In genomic region chr2:7115364-7115763, GRCh38 we compare ENCODE assay signal across 36 cellular contexts.
A peak's percentile ranks its signal among the peaks of the same experiment; 100 is the strongest.
DNase-seq lines count a peak whose midpoint lies in the region; ATAC-seq, FAIRE-seq and TF ChIP-seq lines count a peak whose summit lies in the region.
"Had no signal": no experiment of that assay in that cellular context is flagged by ENCODE, and none has a peak within 500 bp of the region (broad histone marks: within the 10 kb centered on the region; RNA-seq: fewer than 3 reads in every experiment).

No MANE protein-coding gene starts in this region.

- no peak for FAIRE-seq in GM12878 (lab: Jason Lieb, UNC)
- FAIRE-seq: A204.1, A549, D721Med had no signal

- H3K27ac ChIP-seq in OCI-LY3 (ENCODE audit: low read length), result no peak overlapping the region
- H3K27ac ChIP-seq in GM12878 (ENCODE audit: control insufficient read depth, insufficient read depth), result no peak overlapping the region
- H3K27ac ChIP-seq in esophagus muscularis mucosa (replicated peaks in 1 of 4), result no peak overlapping the region
- no peak overlapping the region for H3K27ac ChIP-seq in OCI-LY7 (ENCODE audit: low read depth, low read length, poor library complexity, severe bottlenecking)
- H3K27ac ChIP-seq: 22Rv1; A549; BLaER1; BLaER1 treated with 17β-estradiol and CSF1 and Interleukin-3, amounts not matched to agents 10 nM and 100 nM; C4-2B had no signal

- TF ChIP-seq CTCF in OCI-LY3 (IDR thresholded peaks at IDR 0.05; ENCODE audit: low read depth, low read length) (no peak), GM12878 (IDR thresholded peaks at IDR 0.05 in 2 of 3, conservative IDR thresholded peaks at IDR 0.05 in 1 of 3; ENCODE audit: control insufficient read depth in 2 of 3, extremely low read depth in 1 of 3, insufficient read depth in 1 of 3, low read depth in 3 of 3, low read length in 3 of 3) (no peak), esophagus muscularis mucosa (IDR thresholded peaks at IDR 0.05) (no peak), OCI-LY7 (conservative IDR thresholded peaks at IDR 0.05; ENCODE audit: low read length) (no peak)

- H3K27me3 ChIP-seq in OCI-LY3 (ENCODE audit: low read depth, low read length) (peaks cover 8% of the 10 kb centered on the region), GM12878 (replicated peaks in 1 of 2; ENCODE audit: control insufficient read depth in 2 of 2, insufficient read depth in 2 of 2, low read length in 1 of 2) (no peaks in the 10 kb centered on the region), esophagus muscularis mucosa (no peaks in the 10 kb centered on the region)
- H3K27me3 ChIP-seq: BE2C; BLaER1; BLaER1 treated with 17β-estradiol and CSF1 and Interleukin-3, amounts not matched to agents 10 nM and 100 nM had no signal

- BruUV-seq in GM12878 (replicated peaks; lab: Mats Ljungman, UMichigan) (no TSS peak), OCI-LY7 (replicated peaks; lab: Mats Ljungman, UMichigan) (no TSS peak)

- H3K36me3 ChIP-seq in OCI-LY3 (replicated peaks; ENCODE audit: low read depth, low read length) (no peaks in the 10 kb centered on the region), GM12878 (ENCODE audit: control insufficient read depth in 2 of 2, insufficient read depth in 2 of 2, low read length in 1 of 2) (no peaks in the 10 kb centered on the region), esophagus muscularis mucosa (no peaks in the 10 kb centered on the region), OCI-LY7 (ENCODE audit: insufficient read depth, low read length) (no peaks in the 10 kb centered on the region)
- H3K36me3 ChIP-seq: BE2C; BLaER1; BLaER1 treated with 17β-estradiol and CSF1 and Interleukin-3, amounts not matched to agents 10 nM and 100 nM had no signal

- H3K27ac Mint-ChIP-seq in activated naive CD8-positive, alpha-beta T cell treated with anti-CD3 and anti-CD28 coated beads, Interleukin-2, amount 10 ng/mL, durations not matched to agents 7 days and 5 days, result peak overlapping the region; percentile 24
- H3K27ac Mint-ChIP-seq in activated naive CD8-positive, alpha-beta T cell treated with anti-CD3 and anti-CD28 coated beads for 36 hours, result no peak overlapping the region
- H3K27ac Mint-ChIP-seq in natural killer cell treated with Interleukin-12 subunit alpha and Interleukin-12 subunit beta and Interleukin-15 and Interleukin-18, amount 100 ng/mL, for 72 hours, result no peak overlapping the region
- H3K27ac Mint-ChIP-seq: B cell; CD14-positive monocyte; CD4-positive, alpha-beta T cell; CD8-positive, alpha-beta T cell had no signal

- no peaks in the 10 kb centered on the region for H3K9me3 ChIP-seq in OCI-LY3 (ENCODE audit: insufficient read depth, low read length)
- H3K9me3 ChIP-seq in GM12878 (replicated peaks; ENCODE audit: control insufficient read depth, insufficient read depth, low read length), result no peaks in the 10 kb centered on the region; the same call in 2 of the 3 replicates
- peaks cover 0 to 5% (median 0%) of the 10 kb centered on the region in 4 donors for H3K9me3 ChIP-seq in esophagus muscularis mucosa
- H3K9me3 ChIP-seq in OCI-LY7 (ENCODE audit: low read length), result no peaks in the 10 kb centered on the region
- H3K9me3 ChIP-seq: BE2C, BLaER1, Caco-2 had no signal

- no peak for DNase-seq in activated naive CD8-positive, alpha-beta T cell treated with anti-CD3 and anti-CD28 coated beads, Interleukin-2, amount 10 ng/mL, durations not matched to agents 7 days and 5 days
- DNase-seq in activated naive CD8-positive, alpha-beta T cell treated with anti-CD3 and anti-CD28 coated beads for 36 hours, result no peak
- DNase-seq in GM12878 (ENCODE audit: low read depth, low spot score) (peak; percentile 27), esophagus muscularis mucosa (ENCODE audit: extremely low spot score) (peak; percentile 50), C1 segment of cervical spinal cord (lab: John Stamatoyannopoulos, UW) (no peak), OCI-LY7 (ENCODE audit: low spot score) (no peak)
- DNase-seq in natural killer cell treated with Interleukin-12 subunit alpha and Interleukin-12 subunit beta and Interleukin-15 and Interleukin-18, amount 100 ng/mL, for 72 hours (ENCODE audit: low spot score), result no peak
- DNase-seq: 8988T; ACHN; AML-193; BE2C; Caco-2; Calu3; CD4-positive, alpha-beta memory T cell; CD4-positive, alpha-beta T cell; CD4-positive, CD25-positive, alpha-beta regulatory T cell; CD8-positive, alpha-beta memory T cell; CD8-positive, alpha-beta T cell; COR-L47; DMS 273 treated with DMSO at 0.1 percent for 48 hours; DMS153; DMS53; DMS79; DMS79 treated with DMSO at 0.1 percent for 48 hours; DND-41; EL had no signal

- H4K20me1 ChIP-seq in OCI-LY3 (ENCODE audit: insufficient read depth, low read length), result no peaks in the 10 kb centered on the region
- no peaks in the 10 kb centered on the region for H4K20me1 ChIP-seq in GM12878 (ENCODE audit: control insufficient read depth, insufficient read depth)
- no peaks in the 10 kb centered on the region for H4K20me1 ChIP-seq in OCI-LY7 (ENCODE audit: insufficient read depth, low read length)
- H4K20me1 ChIP-seq: BLaER1; BLaER1 treated with 17β-estradiol and CSF1 and Interleukin-3, amounts not matched to agents 10 nM and 100 nM had no signal

- H2AFZ ChIP-seq in OCI-LY3 (ENCODE audit: low read depth, low read length), result no peak overlapping the region
- H2AFZ ChIP-seq in GM12878 (ENCODE audit: control insufficient read depth, low read depth, low read length), result no peak overlapping the region
- H2AFZ ChIP-seq in OCI-LY7 (ENCODE audit: low read length), result no peak overlapping the region

- TF ChIP-seq POLR2A in GM12878 (IDR thresholded peaks at IDR 0.05; ENCODE audit: low read depth, low read length) (no peak), esophagus muscularis mucosa (IDR thresholded peaks at IDR 0.05; ENCODE audit: low read depth) (no peak)

- no peak overlapping the region for H3K4me3 Mint-ChIP-seq in activated naive CD8-positive, alpha-beta T cell treated with anti-CD3 and anti-CD28 coated beads, Interleukin-2, amount 10 ng/mL, durations not matched to agents 7 days and 5 days
- H3K4me3 Mint-ChIP-seq in activated naive CD8-positive, alpha-beta T cell treated with anti-CD3 and anti-CD28 coated beads for 36 hours, result no peak overlapping the region
- no peak overlapping the region for H3K4me3 Mint-ChIP-seq in natural killer cell treated with Interleukin-12 subunit alpha and Interleukin-12 subunit beta and Interleukin-15 and Interleukin-18, amount 100 ng/mL, for 72 hours
- H3K4me3 Mint-ChIP-seq: B cell; CD14-positive monocyte; CD4-positive, alpha-beta memory T cell; CD4-positive, alpha-beta T cell; CD4-positive, CD25-positive, alpha-beta regulatory T cell; CD8-positive, alpha-beta memory T cell; CD8-positive, alpha-beta T cell had no signal

- no peaks in the 10 kb centered on the region for H3K79me2 ChIP-seq in OCI-LY3 (ENCODE audit: low read length)
- no peaks in the 10 kb centered on the region for H3K79me2 ChIP-seq in GM12878 (ENCODE audit: control insufficient read depth, insufficient read depth, low read length)
- no peaks in the 10 kb centered on the region for H3K79me2 ChIP-seq in OCI-LY7 (ENCODE audit: insufficient read depth, low read depth, low read length)

- in situ Hi-C loops in GM12878 (cut with MboI), result no loop called here

- H3K4me1 Mint-ChIP-seq in activated naive CD8-positive, alpha-beta T cell treated with anti-CD3 and anti-CD28 coated beads, Interleukin-2, amount 10 ng/mL, durations not matched to agents 7 days and 5 days, result peaks cover 9% of the 10 kb centered on the region
- no peaks in the 10 kb centered on the region for H3K4me1 Mint-ChIP-seq in activated naive CD8-positive, alpha-beta T cell treated with anti-CD3 and anti-CD28 coated beads for 36 hours
- H3K4me1 Mint-ChIP-seq in natural killer cell treated with Interleukin-12 subunit alpha and Interleukin-12 subunit beta and Interleukin-15 and Interleukin-18, amount 100 ng/mL, for 72 hours (ENCODE audit: low read depth in 2 of 2), result no peaks in the 10 kb centered on the region
- H3K4me1 Mint-ChIP-seq: B cell; CD4-positive, CD25-positive, alpha-beta regulatory T cell; CD8-positive, alpha-beta memory T cell had no signal

- H3K4me1 ChIP-seq in OCI-LY3 (ENCODE audit: low read length) (peaks cover 37% of the 10 kb centered on the region), GM12878 (ENCODE audit: control insufficient read depth, insufficient read depth, low read length) (no peaks in the 10 kb centered on the region), esophagus muscularis mucosa (no peaks in the 10 kb centered on the region), OCI-LY7 (ENCODE audit: insufficient read depth, low read length, poor library complexity, severe bottlenecking) (no peaks in the 10 kb centered on the region)
- H3K4me1 ChIP-seq: A549, BLaER1, Caco-2 had no signal

- POLR2A ChIA-PET in activated naive CD8-positive, alpha-beta T cell treated with anti-CD3 and anti-CD28 coated beads, Interleukin-2, amount 10 ng/mL, durations not matched to agents 7 days and 5 days (lab: Charles Lee), result interaction anchor here (1.1 kb wide), 1 partner anchor 11 kb away, joined by 3 read pairs; no protein-coding TSS in a partner anchor
- POLR2A ChIA-PET in GM12878 (lab: Charles Lee), result no interaction called here
- POLR2A ChIA-PET in OCI-LY7 (lab: Charles Lee), result no interaction called here

- peaks cover 22% of the 10 kb centered on the region for H3K36me3 Mint-ChIP-seq in activated naive CD8-positive, alpha-beta T cell treated with anti-CD3 and anti-CD28 coated beads, Interleukin-2, amount 10 ng/mL, durations not matched to agents 7 days and 5 days
- H3K36me3 Mint-ChIP-seq in activated naive CD8-positive, alpha-beta T cell treated with anti-CD3 and anti-CD28 coated beads for 36 hours, result peaks cover 16% of the 10 kb centered on the region
- H3K36me3 Mint-ChIP-seq in natural killer cell treated with Interleukin-12 subunit alpha and Interleukin-12 subunit beta and Interleukin-15 and Interleukin-18, amount 100 ng/mL, for 72 hours, result peaks cover 8% of the 10 kb centered on the region
- H3K36me3 Mint-ChIP-seq: CD14-positive monocyte; CD4-positive, CD25-positive, alpha-beta regulatory T cell had no signal

- no peaks in the 10 kb centered on the region for H3K27me3 Mint-ChIP-seq in activated naive CD8-positive, alpha-beta T cell treated with anti-CD3 and anti-CD28 coated beads, Interleukin-2, amount 10 ng/mL, durations not matched to agents 7 days and 5 days
- H3K27me3 Mint-ChIP-seq in activated naive CD8-positive, alpha-beta T cell treated with anti-CD3 and anti-CD28 coated beads for 36 hours, result no peaks in the 10 kb centered on the region
- H3K27me3 Mint-ChIP-seq in natural killer cell treated with Interleukin-12 subunit alpha and Interleukin-12 subunit beta and Interleukin-15 and Interleukin-18, amount 100 ng/mL, for 72 hours, result peaks cover 5 to 7% of the 10 kb centered on the region in 2 donors
- H3K27me3 Mint-ChIP-seq: CD4-positive, alpha-beta T cell had no signal

- CTCF ChIA-PET in GM12878 (lab: Yijun Ruan, JAX), result interaction anchor here (0.7 to 9.1 kb wide), 4 partner anchors 18 to 651 kb away, joined by 3 to 100 read pairs (median 4); no protein-coding TSS in a partner anchor
- CTCF ChIA-PET in OCI-LY7 (lab: Charles Lee; ENCODE audit: unreplicated experiment), result no interaction called here

- H3K9ac ChIP-seq in OCI-LY3 (ENCODE audit: low read length) (no peak overlapping the region), GM12878 (ENCODE audit: control insufficient read depth, insufficient read depth, low read length) (no peak overlapping the region)
- H3K9ac ChIP-seq: BLaER1; BLaER1 treated with 17β-estradiol and CSF1 and Interleukin-3, amounts not matched to agents 10 nM and 100 nM had no signal

- RAD21 ChIA-PET in GM12878 (lab: Charles Lee; ENCODE audit: unreplicated experiment), result interaction anchor here (0.6 to 2.6 kb wide), 5 partner anchors 18 to 313 kb away, joined by 3 to 11 read pairs (median 3); no protein-coding TSS in a partner anchor

- WGBS in GM12878 (ENCODE audit: insufficient coverage, insufficient replicate concordance, low lambda C conversion rate, missing lambda C conversion rate), result 0% methylated on average over 2 of the region's 2 CpGs
- WGBS in esophagus muscularis mucosa, result 47% methylated on average over 2 of the region's 2 CpGs

- SMC1A ChIA-PET in GM12878 (lab: Charles Lee; ENCODE audit: uncharacterized antibody, unreplicated experiment), result interaction anchor here (0.6 to 1.7 kb wide), 5 partner anchors 15 to 1629 kb away, joined by 3 to 4 read pairs (median 4); no protein-coding TSS in a partner anchor

- 0 out of 2 replicates have a peak overlapping the region, but pooled peaks have one; percentile 11 for H3K4me2 ChIP-seq in OCI-LY3 (ENCODE audit: low read length)
- no peak overlapping the region for H3K4me2 ChIP-seq in GM12878 (ENCODE audit: control insufficient read depth, insufficient read depth)
- no peak overlapping the region for H3K4me2 ChIP-seq in OCI-LY7 (ENCODE audit: low read length)
- H3K4me2 ChIP-seq: A549; BLaER1; BLaER1 treated with 17β-estradiol and CSF1 and Interleukin-3, amounts not matched to agents 10 nM and 100 nM had no signal

- peaks cover 7% of the 10 kb centered on the region for H3K9me3 Mint-ChIP-seq in activated naive CD8-positive, alpha-beta T cell treated with anti-CD3 and anti-CD28 coated beads, Interleukin-2, amount 10 ng/mL, durations not matched to agents 7 days and 5 days
- H3K9me3 Mint-ChIP-seq in activated naive CD8-positive, alpha-beta T cell treated with anti-CD3 and anti-CD28 coated beads for 36 hours, result peaks cover 10% of the 10 kb centered on the region
- H3K9me3 Mint-ChIP-seq in natural killer cell treated with Interleukin-12 subunit alpha and Interleukin-12 subunit beta and Interleukin-15 and Interleukin-18, amount 100 ng/mL, for 72 hours, result peaks cover 7% of the 10 kb centered on the region

- no peak for ATAC-seq in activated naive CD8-positive, alpha-beta T cell treated with anti-CD3 and anti-CD28 coated beads, Interleukin-2, amount 10 ng/mL, durations not matched to agents 7 days and 5 days (ENCODE audit: low read depth)
- ATAC-seq in GM12878, result peak; percentile 78
- no peak for ATAC-seq in natural killer cell treated with Interleukin-12 subunit alpha and Interleukin-12 subunit beta and Interleukin-15 and Interleukin-18, amount 100 ng/mL, for 72 hours
- ATAC-seq: A549; CD8-positive, alpha-beta T cell had no signal

- intact Hi-C loops in GM12878 (cut with micrococcal nuclease; ENCODE audit: unreplicated experiment), result no loop called here
- intact Hi-C loops in esophagus muscularis mucosa (cut with DNase I), result no loop called here
- intact Hi-C loops in OCI-LY7 (cut with micrococcal nuclease; ENCODE audit: unreplicated experiment), result no loop called here

- H3K4me3 ChIP-seq in OCI-LY3 (ENCODE audit: low read length) (no peak overlapping the region), GM12878 (no peak overlapping the region), esophagus muscularis mucosa (no peak overlapping the region), OCI-LY7 (ENCODE audit: low read depth, low read length, poor library complexity, severe bottlenecking) (no peak overlapping the region)
- H3K4me3 ChIP-seq: A549; BLaER1; BLaER1 treated with 17β-estradiol and CSF1 and Interleukin-3, amounts not matched to agents 10 nM and 100 nM had no signal

- TF ChIP-seq RAD21 in GM12878 (IDR thresholded peaks at IDR 0.05; ENCODE audit: insufficient read depth, low read depth, low read length), result no peak

- H3K9me2 ChIP-seq in OCI-LY7 (ENCODE audit: insufficient read depth, low read length), result no peaks in the 10 kb centered on the region

- no peak; a peak in 1 of 4 replicates for TF ChIP-seq EP300 in GM12878 (IDR thresholded peaks at IDR 0.05; ENCODE audit: borderline replicate concordance in 1 of 2, control insufficient read depth in 1 of 2, low read depth in 2 of 2, low read length in 2 of 2)
- no peak for TF ChIP-seq EP300 in esophagus muscularis mucosa (IDR thresholded peaks at IDR 0.05)

Comparison
In these comparisons a context has a peak if more than half of its experiments do, and no peak if none do; other contexts are left out.
1. DNase-seq: peak in GM12878 (single experiment) and esophagus muscularis mucosa (single experiment); none in activated naive CD8-positive, alpha-beta T cell treated with anti-CD3 and anti-CD28 coated beads, Interleukin-2, amount 10 ng/mL, durations not matched to agents 7 days and 5 days (single experiment), activated naive CD8-positive, alpha-beta T cell treated with anti-CD3 and anti-CD28 coated beads for 36 hours (single experiment), C1 segment of cervical spinal cord (0 of 14), OCI-LY7 (single experiment) and natural killer cell treated with Interleukin-12 subunit alpha and Interleukin-12 subunit beta and Interleukin-15 and Interleukin-18, amount 100 ng/mL, for 72 hours (single experiment).